ENCODE assay signal across 10 cellular contexts in the genomic region with DNA sequence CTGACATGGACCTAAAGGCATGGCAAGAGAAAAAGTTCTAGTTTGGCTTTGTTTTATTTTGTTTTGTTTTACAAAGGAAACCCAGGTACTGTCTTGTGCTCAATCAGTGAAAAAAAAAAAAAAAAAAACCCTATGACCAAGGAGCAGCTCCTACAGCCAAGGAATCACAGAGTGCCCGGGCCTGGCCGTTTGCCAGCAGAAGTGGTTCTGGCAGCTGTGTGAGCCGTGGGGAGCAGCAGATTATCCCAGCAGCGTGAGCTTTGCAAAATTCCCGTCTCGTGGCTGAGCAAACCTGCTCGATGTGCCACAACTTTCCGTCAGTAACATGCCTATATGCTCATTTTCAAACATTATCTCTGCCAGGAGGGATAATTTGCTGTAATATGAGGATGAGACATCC.
DNase-seq lines count a peak whose midpoint lies in the region; ATAC-seq, FAIRE-seq and TF ChIP-seq lines count a peak whose summit lies in the region.
"Had no signal": no experiment of that assay in that cellular context is flagged by ENCODE, and none has a peak within 500 bp of the region (broad histone marks: within the 10 kb centered on the region; RNA-seq: fewer than 3 reads in every experiment).

No MANE protein-coding gene starts in this region.

- peak; percentile 71 for DNase-seq in Daoy (ENCODE audit: low read depth)
- DNase-seq in NCI-H345 treated with DMSO at 0.1 percent for 48 hours (lab: John Stamatoyannopoulos, UW; ENCODE audit: unreplicated experiment) = peak; percentile 47
- DNase-seq in H1 (ENCODE audit: low read depth in 1 of 2, low spot score in 2 of 2) = no peak
- peak in 3 of 5 donors; percentile 17 to 40 (median 23) for DNase-seq in ovary
- no peak for DNase-seq in SKM-1 (lab: John Stamatoyannopoulos, UW; ENCODE audit: unreplicated experiment)
- DNase-seq in central memory CD4-positive, alpha-beta T cell = no peak
- no peak for DNase-seq in activated naive CD8-positive, alpha-beta T cell treated with anti-CD3 and anti-CD28 coated beads for 36 hours

- WGBS in H1 (ENCODE audit: extremely low coverage in 1 of 2, insufficient coverage in 1 of 2, insufficient read length in 1 of 2, insufficient replicate concordance in 2 of 2, low coverage in 1 of 2, low lambda C conversion rate in 2 of 2, missing lambda C conversion rate in 1 of 2), 2 experiments = 64% methylated on average over 8 of the region's 8 CpGs; no CpG with 5 or more reads in 1 of the 2 experiments
- 3 to 11% (median 7%) methylated on average over 8 of the region's 8 CpGs for WGBS in ovary, 3 donors

- H3K79me1 ChIP-seq in H1 (ENCODE audit: low read depth, low read length) = no peaks in the 10 kb centered on the region

- no peak for TF ChIP-seq CTCF in H1 (IDR thresholded peaks at IDR 0.05; ENCODE audit: control extremely low read depth in 1 of 3, insufficient read depth in 1 of 3, low read depth in 1 of 3, low read length in 3 of 3)
- TF ChIP-seq CTCF in ovary (IDR thresholded peaks at IDR 0.05) = no peak

- no peak overlapping the region for H2AFZ ChIP-seq in H1 (ENCODE audit: low read length)

- no peak overlapping the region for H3K14ac ChIP-seq in H1 (ENCODE audit: insufficient read length)

- peaks cover 3% of the 10 kb centered on the region for H3K27me3 Mint-ChIP-seq in activated naive CD8-positive, alpha-beta T cell treated with anti-CD3 and anti-CD28 coated beads for 36 hours

- no peak for TF ChIP-seq EP300 in H1 (IDR thresholded peaks at IDR 0.05; ENCODE audit: borderline replicate concordance in 1 of 2, low read depth in 2 of 2, low read length in 2 of 2)
- no peak for TF ChIP-seq EP300 in ovary (IDR thresholded peaks at IDR 0.05)

- no peak overlapping the region for H3K4ac ChIP-seq in H1 (replicated peaks; ENCODE audit: insufficient read length, low read depth, low read length)

- intact Hi-C loops in ovary (cut with DNase I) = no loop called here

- FAIRE-seq in H1 (lab: Jason Lieb, UNC) = peak; percentile 28
- FAIRE-seq: TTC549 had no signal

- H3K79me2 ChIP-seq in H1 (ENCODE audit: control insufficient read depth in 1 of 2, insufficient read depth in 2 of 2, low read length in 2 of 2) = no peaks in the 10 kb centered on the region

- H3K36me3 ChIP-seq in H1 (ENCODE audit: control insufficient read depth in 2 of 4, insufficient read depth in 4 of 4, low read length in 3 of 4) (no peaks in the 10 kb centered on the region), ovary (no peaks in the 10 kb centered on the region)

- H2BK20ac ChIP-seq in H1 (ENCODE audit: low read length) = no peak overlapping the region

- no peak for TF ChIP-seq RAD21 in H1 (IDR thresholded peaks at IDR 0.05 in 1 of 2, conservative IDR thresholded peaks at IDR 0.05 in 1 of 2; ENCODE audit: low read depth in 2 of 2, low read length in 2 of 2)

- no peak overlapping the region for H4K8ac ChIP-seq in H1 (ENCODE audit: extremely low read depth, insufficient read depth, low read length)

- H2BK12ac ChIP-seq in H1 (ENCODE audit: low read depth, low read length) = no peak overlapping the region

- no peak overlapping the region; a peak in 1 of 4 replicates for H3K4me2 ChIP-seq in H1 (ENCODE audit: insufficient read depth in 1 of 2, low read depth in 2 of 2, low read length in 2 of 2)

- H2BK120ac ChIP-seq in H1 (replicated peaks; ENCODE audit: low read depth, low read length) = no peak overlapping the region

- no peaks in the 10 kb centered on the region for H3K9me3 ChIP-seq in H1 (ENCODE audit: insufficient read depth in 2 of 2, low read depth in 1 of 2, low read length in 1 of 2)
- no peaks in the 10 kb centered on the region for H3K9me3 ChIP-seq in ovary

- H3K36me3 Mint-ChIP-seq in activated naive CD8-positive, alpha-beta T cell treated with anti-CD3 and anti-CD28 coated beads for 36 hours = no peaks in the 10 kb centered on the region
- H3K36me3 Mint-ChIP-seq: mesothelial cell of epicardium had no signal

- H3K4me3 ChIP-seq in H1 (ENCODE audit: extremely low read depth in 1 of 4, insufficient read depth in 2 of 4, low read depth in 3 of 4, low read length in 4 of 4) (no peak overlapping the region), ovary (no peak overlapping the region)

- no peak overlapping the region for H3K4me3 Mint-ChIP-seq in activated naive CD8-positive, alpha-beta T cell treated with anti-CD3 and anti-CD28 coated beads for 36 hours
- H3K4me3 Mint-ChIP-seq: mesothelial cell of epicardium had no signal

- no peak overlapping the region for H4K5ac ChIP-seq in H1 (ENCODE audit: insufficient read length, low read depth, low read length)

- H3K27me3 ChIP-seq in H1 (replicated peaks in 1 of 4; ENCODE audit: control insufficient read depth in 3 of 4, extremely low read depth in 1 of 4, insufficient read depth in 3 of 4, low read length in 3 of 4) (no peaks in the 10 kb centered on the region), ovary (no peaks in the 10 kb centered on the region)

- H3K4me1 ChIP-seq in H1 (replicated peaks in 1 of 4; ENCODE audit: control insufficient read depth in 3 of 4, insufficient read depth in 4 of 4, low read length in 3 of 4) (peaks cover 1 to 5% (median 3%) of the 10 kb centered on the region in 4 experiments; a peak in 4 of 7 replicates), ovary (ENCODE audit: insufficient read depth) (no peaks in the 10 kb centered on the region)

- ATAC-seq in GM18511 (IDR thresholded peaks at IDR 0.05; ENCODE audit: unreplicated experiment) = no peak

- no peak overlapping the region for H3K27ac Mint-ChIP-seq in activated naive CD8-positive, alpha-beta T cell treated with anti-CD3 and anti-CD28 coated beads for 36 hours
- H3K27ac Mint-ChIP-seq: mesothelial cell of epicardium had no signal

- no peak overlapping the region for H4K91ac ChIP-seq in H1 (replicated peaks; ENCODE audit: insufficient read length, low read length)

- H3K56ac ChIP-seq in H1 (replicated peaks; ENCODE audit: insufficient read length, low read depth, low read length) = no peak overlapping the region

- no peak overlapping the region for H3K23ac ChIP-seq in H1 (ENCODE audit: insufficient read length)

- no peak overlapping the region for H3K18ac ChIP-seq in H1 (ENCODE audit: extremely low read depth, low read length)

- TF ChIP-seq POLR2A in H1 (IDR thresholded peaks at IDR 0.05; ENCODE audit: control extremely low read depth in 1 of 2, low read depth in 2 of 2, low read length in 2 of 2) = no peak
- TF ChIP-seq POLR2A in ovary (IDR thresholded peaks at IDR 0.05) = no peak

- H4K20me1 ChIP-seq in H1 (replicated peaks in 1 of 2; ENCODE audit: control insufficient read depth in 1 of 2, insufficient read depth in 2 of 2, low read length in 2 of 2) = no peaks in the 10 kb centered on the region

- H2BK15ac ChIP-seq in H1 (ENCODE audit: low read length) = no peak overlapping the region

- POLR2A ChIA-PET in H1 (lab: Charles Lee; ENCODE audit: partially characterized antibody) = no interaction called here

- H3K23me2 ChIP-seq in H1 (ENCODE audit: low read depth, low read length) = no peaks in the 10 kb centered on the region

- H3K9me3 Mint-ChIP-seq in activated naive CD8-positive, alpha-beta T cell treated with anti-CD3 and anti-CD28 coated beads for 36 hours = no peaks in the 10 kb centered on the region
- H3K9me3 Mint-ChIP-seq: mesothelial cell of epicardium had no signal

- H3K4me1 Mint-ChIP-seq in activated naive CD8-positive, alpha-beta T cell treated with anti-CD3 and anti-CD28 coated beads for 36 hours = no peaks in the 10 kb centered on the region

- CTCF ChIA-PET in H1 (lab: Charles Lee; ENCODE audit: partially characterized antibody) = interaction anchor here (0.9 kb wide), 1 partner anchor 72 kb away, joined by 3 read pairs; no protein-coding TSS in a partner anchor

- no peak overlapping the region for H3K9ac ChIP-seq in H1 (replicated peaks in 1 of 4; ENCODE audit: extremely low read depth in 1 of 4, low read depth in 3 of 4, low read length in 3 of 4)

- H2BK5ac ChIP-seq in H1 (ENCODE audit: low read depth, low read length) = no peak overlapping the region

- H2AK5ac ChIP-seq in H1 (ENCODE audit: low read depth, low read length) = no peak overlapping the region

- no peak overlapping the region for H3K27ac ChIP-seq in H1 (ENCODE audit: low read depth, low read length)
- no peak overlapping the region for H3K27ac ChIP-seq in ovary

TF ChIP-seq in H1, 55 proteins besides CTCF, POLR2A, EP300 and RAD21 (continues in another document):
- TF ChIP-seq, protein P1, sequence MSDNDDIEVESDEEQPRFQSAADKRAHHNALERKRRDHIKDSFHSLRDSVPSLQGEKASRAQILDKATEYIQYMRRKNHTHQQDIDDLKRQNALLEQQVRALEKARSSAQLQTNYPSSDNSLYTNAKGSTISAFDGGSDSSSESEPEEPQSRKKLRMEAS (IDR thresholded peaks at IDR 0.05) = no peak
- TF ChIP-seq TCF12 (IDR thresholded peaks at IDR 0.05; ENCODE audit: low read depth, low read length) = no peak
- no peak for TF ChIP-seq HDAC6 (IDR thresholded peaks at IDR 0.05; ENCODE audit: low read depth, low read length)
- TF ChIP-seq HDAC2 (IDR thresholded peaks at IDR 0.05; ENCODE audit: borderline replicate concordance in 1 of 2, low read depth in 2 of 2, low read length in 2 of 2) = no peak
- no peak for TF ChIP-seq GTF2F1 (IDR thresholded peaks at IDR 0.05; ENCODE audit: borderline replicate concordance, low read depth, low read length)
- TF ChIP-seq MAFK (IDR thresholded peaks at IDR 0.05; ENCODE audit: low read depth, low read length) = no peak
- no peak for TF ChIP-seq FOSL1 (IDR thresholded peaks at IDR 0.05; ENCODE audit: insufficient read depth, low read depth, low read length)
- TF ChIP-seq, protein P2, sequence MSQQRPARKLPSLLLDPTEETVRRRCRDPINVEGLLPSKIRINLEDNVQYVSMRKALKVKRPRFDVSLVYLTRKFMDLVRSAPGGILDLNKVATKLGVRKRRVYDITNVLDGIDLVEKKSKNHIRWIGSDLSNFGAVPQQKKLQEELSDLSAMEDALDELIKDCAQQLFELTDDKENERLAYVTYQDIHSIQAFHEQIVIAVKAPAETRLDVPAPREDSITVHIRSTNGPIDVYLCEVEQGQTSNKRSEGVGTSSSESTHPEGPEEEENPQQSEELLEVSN (IDR thresholded peaks at IDR 0.05) = no peak

Comparison
In these comparisons a context has a peak if more than half of its experiments do, and no peak if none do; other contexts are left out.
1. DNase-seq: peak in Daoy (single experiment), NCI-H345 treated with DMSO at 0.1 percent for 48 hours (single experiment) and ovary (3 of 5); none in H1 (0 of 2), SKM-1 (single experiment), central memory CD4-positive, alpha-beta T cell (single experiment) and activated naive CD8-positive, alpha-beta T cell treated with anti-CD3 and anti-CD28 coated beads for 36 hours (single experiment).